ENCODE assay signal across 20 cellular contexts in genomic region chr6:94733066-94733465, GRCh38.
A peak's percentile ranks its signal among the peaks of the same experiment; 100 is the strongest.
DNase-seq lines count a peak whose midpoint lies in the region; TF ChIP-seq lines count a peak whose summit lies in the region.
"Had no signal": no experiment of that assay in that cellular context is flagged by ENCODE, and none has a peak within 500 bp of the region (broad histone marks: within the 10 kb centered on the region; RNA-seq: fewer than 3 reads in every experiment).

No MANE protein-coding gene starts in this region.

- H3K36me3 ChIP-seq in endodermal cell (ENCODE audit: control insufficient read depth, insufficient read depth, low read length): no peaks in the 10 kb centered on the region
- H3K36me3 ChIP-seq: HAP-1 had no signal

- no peak overlapping the region for H3K9ac ChIP-seq in endodermal cell (ENCODE audit: extremely low read depth, low read length, poor library complexity, severe bottlenecking)

- H3K27me3 ChIP-seq in endodermal cell (ENCODE audit: control insufficient read depth, insufficient read depth, low read length, poor library complexity, severe bottlenecking): no peaks in the 10 kb centered on the region

- H3K36me3 Mint-ChIP-seq in endodermal cell (ENCODE audit: low read depth) (peaks cover 5% of the 10 kb centered on the region), type B pancreatic cell (no peaks in the 10 kb centered on the region), glutamatergic neuron (ENCODE audit: unreplicated experiment) (peaks cover 14% of the 10 kb centered on the region)
- H3K36me3 Mint-ChIP-seq: CD8-positive, alpha-beta T cell had no signal

- H3K4me1 ChIP-seq in endodermal cell (ENCODE audit: control insufficient read depth, insufficient read depth, low read length): no peaks in the 10 kb centered on the region
- H3K4me1 ChIP-seq: Caco-2, HAP-1 had no signal

- H3K27me3 Mint-ChIP-seq in endodermal cell (ENCODE audit: insufficient read depth): no peaks in the 10 kb centered on the region
- H3K27me3 Mint-ChIP-seq in type B pancreatic cell: no peaks in the 10 kb centered on the region
- H3K27me3 Mint-ChIP-seq in glutamatergic neuron (ENCODE audit: unreplicated experiment): peaks cover under 1% of the 10 kb centered on the region

- peak; percentile 12 for DNase-seq in NCI-H82 (lab: John Stamatoyannopoulos, UW)
- DNase-seq in NCI-H82 treated with DMSO at 0.1 percent for 48 hours (lab: John Stamatoyannopoulos, UW; ENCODE audit: unreplicated experiment): no peak
- peak; percentile 32 for DNase-seq in NCI-H69 (lab: John Stamatoyannopoulos, UW)
- peak; percentile 58 for DNase-seq in endodermal cell
- DNase-seq in type B pancreatic cell (ENCODE audit: extremely low spot score, unreplicated experiment): no peak
- DNase-seq in NCI-H2107 (lab: John Stamatoyannopoulos, UW): no peak
- DNase-seq in activated CD4-positive, alpha-beta T cell treated with anti-CD3 and anti-CD28 coated beads for 4 hours: no peak
- DNase-seq in glutamatergic neuron: no peak
- DNase-seq: C1 segment of cervical spinal cord; CD8-positive, alpha-beta T cell; HFFc6; IMR-90; KG1; MM.1S; NCI-H187; NCI-H774; SHP77 had no signal

- WGBS in endodermal cell (ENCODE audit: insufficient coverage in 1 of 2, insufficient read length in 1 of 2), 2 experiments: 95 to 96% methylated on average over 4 to 5 of the region's 7 CpGs

- H3K4me1 Mint-ChIP-seq in endodermal cell (no peaks in the 10 kb centered on the region), type B pancreatic cell (ENCODE audit: unreplicated experiment) (no peaks in the 10 kb centered on the region), glutamatergic neuron (ENCODE audit: low read depth, unreplicated experiment) (peaks cover 3% of the 10 kb centered on the region)

- H3K9me3 Mint-ChIP-seq in endodermal cell: peaks cover 12% of the 10 kb centered on the region
- peaks cover 8% of the 10 kb centered on the region for H3K9me3 Mint-ChIP-seq in type B pancreatic cell
- peaks cover 7% of the 10 kb centered on the region for H3K9me3 Mint-ChIP-seq in glutamatergic neuron (ENCODE audit: unreplicated experiment)

- H3K4me3 ChIP-seq in endodermal cell (ENCODE audit: low read length): no peak overlapping the region
- H3K4me3 ChIP-seq: HAP-1 had no signal

- TF ChIP-seq CTCF in endodermal cell (conservative IDR thresholded peaks at IDR 0.05) (peak; percentile 66), type B pancreatic cell (conservative IDR thresholded peaks at IDR 0.05) (peak; percentile 52), glutamatergic neuron (IDR thresholded peaks at IDR 0.05; ENCODE audit: partially characterized antibody, unreplicated experiment) (no peak)

- H3K27ac ChIP-seq in endodermal cell (ENCODE audit: low read depth, low read length): no peak overlapping the region
- H3K27ac ChIP-seq: RWPE1 had no signal

- H3K9me3 ChIP-seq in endodermal cell (ENCODE audit: control insufficient read depth, low read length): peaks cover 4% of the 10 kb centered on the region
- H3K9me3 ChIP-seq: Caco-2, HAP-1 had no signal

- H3K27ac Mint-ChIP-seq in endodermal cell (no peak overlapping the region), type B pancreatic cell (no peak overlapping the region), glutamatergic neuron (ENCODE audit: unreplicated experiment) (no peak overlapping the region)
- H3K27ac Mint-ChIP-seq: CD8-positive, alpha-beta T cell; HFFc6 had no signal

- H3K4me3 Mint-ChIP-seq in endodermal cell (no peak overlapping the region), type B pancreatic cell (no peak overlapping the region), glutamatergic neuron (ENCODE audit: unreplicated experiment) (no peak overlapping the region)
- H3K4me3 Mint-ChIP-seq: CD8-positive, alpha-beta T cell; HFFc6 had no signal

Comparison
In these comparisons a context has a peak if more than half of its experiments do, and no peak if none do; other contexts are left out.
1. DNase-seq: peak in NCI-H82 (single experiment), NCI-H69 (single experiment) and endodermal cell (single experiment); none in NCI-H82 treated with DMSO at 0.1 percent for 48 hours (single experiment), type B pancreatic cell (single experiment), NCI-H2107 (single experiment), activated CD4-positive, alpha-beta T cell treated with anti-CD3 and anti-CD28 coated beads for 4 hours (0 of 2) and glutamatergic neuron (single experiment).